Comparison of ENCODE assay signal across 8 cellular contexts in the genomic region with DNA sequence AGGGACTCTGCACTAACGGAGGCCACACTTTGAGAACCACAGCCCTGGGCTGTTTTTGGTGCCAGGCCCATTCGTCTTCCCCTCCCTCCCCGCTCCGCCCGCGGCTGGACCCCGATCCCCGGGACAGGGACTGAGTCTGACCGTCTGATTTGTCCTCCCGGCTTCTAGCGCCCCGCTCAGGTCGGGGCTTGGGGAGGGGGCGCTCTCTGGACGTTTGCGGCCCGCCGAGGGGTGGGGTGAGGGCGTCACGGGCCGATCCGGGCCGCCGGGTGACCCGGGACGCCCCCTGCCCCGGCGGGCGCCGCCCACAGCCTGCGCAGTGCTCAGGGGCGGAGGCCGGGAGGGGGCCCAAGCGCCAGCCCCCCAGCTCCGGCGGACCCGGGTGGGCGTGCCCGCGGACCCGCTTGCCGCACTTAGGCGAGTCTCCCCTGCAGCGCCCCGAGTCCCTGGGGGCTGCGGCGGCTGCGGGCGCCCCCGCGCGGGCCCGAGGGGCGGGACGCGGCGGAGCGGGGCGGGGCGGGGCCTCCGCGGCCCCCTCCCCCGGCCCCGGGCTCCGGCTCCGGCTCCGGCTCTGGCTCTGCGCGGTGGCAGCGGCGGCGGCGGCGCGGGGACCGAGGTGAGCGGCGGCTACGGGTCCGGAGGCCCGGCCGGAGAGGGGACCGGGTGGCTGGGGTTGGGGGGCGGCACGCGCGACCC. TPM values are rescaled to one million over a fixed set of nuclear protein-coding genes. Genes with fewer than 3 reads are reported as not detected.
DNase-seq lines count a peak whose midpoint lies in the region; ATAC-seq and TF ChIP-seq lines count a peak whose summit lies in the region.

No MANE protein-coding gene starts in this region.

- peak overlapping the region; percentile 88 for H3K27ac Mint-ChIP-seq in CD4-positive, alpha-beta T cell
- peak overlapping the region; percentile 91 for H3K27ac Mint-ChIP-seq in T-helper 17 cell
- peak overlapping the region; percentile 63 for H3K27ac Mint-ChIP-seq in central memory CD8-positive, alpha-beta T cell (ENCODE audit: low read depth)
- no peak overlapping the region for H3K27ac Mint-ChIP-seq in mesothelial cell of epicardium

- peak overlapping the region; percentile 44 to 54 for H3K4me3 ChIP-seq in tibial artery

- H3K9me3 ChIP-seq in CD4-positive, alpha-beta T cell (ENCODE audit: control insufficient read depth, low read length) = no peaks in the 10 kb centered on the region
- H3K9me3 ChIP-seq in T-helper 17 cell (ENCODE audit: control insufficient read depth, low read length, poor library complexity, severe bottlenecking) (no peaks in the 10 kb centered on the region), tibial artery (no peaks in the 10 kb centered on the region)

- no peaks in the 10 kb centered on the region for H3K9me3 Mint-ChIP-seq in CD4-positive, alpha-beta T cell
- no peaks in the 10 kb centered on the region for H3K9me3 Mint-ChIP-seq in central memory CD8-positive, alpha-beta T cell
- no peaks in the 10 kb centered on the region for H3K9me3 Mint-ChIP-seq in mesothelial cell of epicardium

- intact Hi-C loops in CD4-positive, alpha-beta T cell (cut with DNase I, micrococcal nuclease) = loop anchor here (1.0 to 10.0 kb wide), 5 partner anchors 16 to 484 kb away; a partner anchor contains a TSS
- intact Hi-C loops in tibial artery (cut with DNase I; ENCODE audit: low total_unique reads) = no loop called here

- H3K27me3 Mint-ChIP-seq in CD4-positive, alpha-beta T cell = no peaks in the 10 kb centered on the region
- H3K27me3 Mint-ChIP-seq in T-helper 17 cell = no peaks in the 10 kb centered on the region
- H3K27me3 Mint-ChIP-seq in central memory CD8-positive, alpha-beta T cell = no peaks in the 10 kb centered on the region
- peaks cover 45% of the 10 kb centered on the region for H3K27me3 Mint-ChIP-seq in mesothelial cell of epicardium (ENCODE audit: low read depth)

- no peak for TF ChIP-seq CTCF in CD4-positive, alpha-beta T cell (IDR thresholded peaks at IDR 0.05)
- no peak for TF ChIP-seq CTCF in mesothelial cell of epicardium (IDR thresholded peaks at IDR 0.05; ENCODE audit: unreplicated experiment)
- TF ChIP-seq CTCF in tibial artery (IDR thresholded peaks at IDR 0.05) = no peak

- peaks cover 71% of the 10 kb centered on the region for H3K4me1 Mint-ChIP-seq in CD4-positive, alpha-beta T cell (ENCODE audit: low read depth)
- H3K4me1 Mint-ChIP-seq in T-helper 17 cell (peaks cover 56% of the 10 kb centered on the region), mesothelial cell of epicardium (no peaks in the 10 kb centered on the region)
- peaks cover 85% of the 10 kb centered on the region for H3K4me1 Mint-ChIP-seq in central memory CD8-positive, alpha-beta T cell

- no peaks in the 10 kb centered on the region for H3K36me3 ChIP-seq in tibial artery

- no peaks in the 10 kb centered on the region for H3K27me3 ChIP-seq in CD4-positive, alpha-beta T cell (ENCODE audit: control insufficient read depth, insufficient read depth, low read length)
- peaks cover 0 to 65% of the 10 kb centered on the region in 2 donors for H3K27me3 ChIP-seq in tibial artery

- peaks cover 0 to 12% (median 6%) of the 10 kb centered on the region in 4 donors for H3K4me1 ChIP-seq in tibial artery

- H3K36me3 Mint-ChIP-seq in CD4-positive, alpha-beta T cell (ENCODE audit: low read depth) = no peaks in the 10 kb centered on the region
- no peaks in the 10 kb centered on the region for H3K36me3 Mint-ChIP-seq in T-helper 17 cell (ENCODE audit: low read depth)
- peaks cover 22% of the 10 kb centered on the region for H3K36me3 Mint-ChIP-seq in central memory CD8-positive, alpha-beta T cell (ENCODE audit: insufficient read depth)
- no peaks in the 10 kb centered on the region for H3K36me3 Mint-ChIP-seq in mesothelial cell of epicardium

- peak in 9 of 10 experiments; percentile 13 to 56 (median 30) for DNase-seq in CD4-positive, alpha-beta T cell
- DNase-seq in T-helper 17 cell = peak; percentile 33 to 71 (median 64)
- peak in 1 of 2 donors; percentile 58 for DNase-seq in central memory CD8-positive, alpha-beta T cell (ENCODE audit: low spot score in 2 of 2)
- DNase-seq in mesothelial cell of epicardium (ENCODE audit: low spot score in 2 of 2, unreplicated experiment in 2 of 2) = no peak
- DNase-seq in tibial artery = no peak
- no peak for DNase-seq in NCI-H187 (lab: John Stamatoyannopoulos, UW)
- DNase-seq in GM19240 (ENCODE audit: insufficient read length, low spot score) = no peak

- peak overlapping the region; percentile 85 for H3K4me3 Mint-ChIP-seq in CD4-positive, alpha-beta T cell
- peak overlapping the region; percentile 83 for H3K4me3 Mint-ChIP-seq in T-helper 17 cell
- H3K4me3 Mint-ChIP-seq in central memory CD8-positive, alpha-beta T cell = peak overlapping the region; percentile 72
- H3K4me3 Mint-ChIP-seq in mesothelial cell of epicardium = peak overlapping the region; percentile 69

- POLR2A ChIA-PET in CD4-positive, alpha-beta T cell (lab: Charles Lee) = interaction anchor here (1.2 to 1.5 kb wide), 3 partner anchors 12 to 713 kb away, joined by 3 to 5 read pairs (median 5); a partner anchor contains a TSS

- H3K27ac ChIP-seq in CD4-positive, alpha-beta T cell (ENCODE audit: low read depth, low read length) = peak overlapping the region; percentile 83
- H3K27ac ChIP-seq in tibial artery = peak overlapping the region; percentile 50

- CTCF ChIA-PET in CD4-positive, alpha-beta T cell (lab: Charles Lee) = interaction anchor here (4.0 kb wide), 1 partner anchor 16 kb away, joined by 22 read pairs; no protein-coding TSS in a partner anchor

- peak; percentile 54 for ATAC-seq in CD4-positive, alpha-beta T cell (ENCODE audit: poor library complexity)
- peak; percentile 63 for ATAC-seq in T-helper 17 cell
- peak; percentile 33 for ATAC-seq in central memory CD8-positive, alpha-beta T cell (replicated peaks; ENCODE audit: extremely low read depth, poor library complexity, severe bottlenecking)
- ATAC-seq in GM18502 (IDR thresholded peaks at IDR 0.05; ENCODE audit: poor library complexity, unreplicated experiment) = no peak

RNA-seq across cellular contexts. Expression of a gene that starts 33.7 kb away (rescaled TPM):
- total RNA-seq in CD4-positive, alpha-beta T cell = 10 to 100 TPM; 29.0 to 31.6 TPM
- 10 to 100 TPM; 51.8 to 52.2 TPM for total RNA-seq in T-helper 17 cell
- total RNA-seq in mesothelial cell of epicardium = 59.7 to 65.3 TPM (median 63.6 TPM) in 3 replicates

Comparison
In these comparisons a context has a peak if more than half of its experiments do, and no peak if none do; other contexts are left out.
1. DNase-seq: peak in CD4-positive, alpha-beta T cell (9 of 10) and T-helper 17 cell (3 of 3); none in mesothelial cell of epicardium (0 of 2), tibial artery (0 of 2), NCI-H187 (0 of 2) and GM19240 (single experiment).
2. Peak in every context shown above with its lines, with median percentiles within 50 percentile points of each other: H3K4me3 Mint-ChIP-seq.